ENCODE assay signal across 32 cellular contexts in the genomic region with DNA sequence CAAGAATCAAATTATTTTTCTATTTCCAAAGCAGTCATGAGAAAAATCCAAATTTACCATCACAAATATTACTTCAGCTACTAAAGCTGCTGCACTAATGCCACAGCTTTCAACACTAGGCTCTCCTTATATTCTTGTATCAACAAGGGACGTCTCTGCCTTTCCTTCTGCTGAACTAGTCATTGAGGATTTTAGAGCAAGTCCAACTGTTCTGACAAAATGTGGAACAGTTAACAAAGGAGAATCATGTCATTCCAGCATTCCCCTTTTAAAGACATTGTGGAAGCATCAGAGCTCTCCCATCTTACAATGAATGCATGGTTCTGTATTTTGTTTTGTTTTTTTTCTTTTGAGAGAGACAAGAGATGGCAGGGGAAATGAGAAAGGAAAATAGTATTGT. TPM values are rescaled to one million over a fixed set of nuclear protein-coding genes. Genes with fewer than 3 reads are reported as not detected.
DNase-seq lines count a peak whose midpoint lies in the region; ATAC-seq, FAIRE-seq and TF ChIP-seq lines count a peak whose summit lies in the region.
"Had no signal": no experiment of that assay in that cellular context is flagged by ENCODE, and none has a peak within 500 bp of the region (broad histone marks: within the 10 kb centered on the region; RNA-seq: fewer than 3 reads in every experiment).

No MANE protein-coding gene starts in this region.

- no peak for FAIRE-seq in GM12891 (lab: Jason Lieb, UNC)

- no peaks in the 10 kb centered on the region for H3F3A ChIP-seq in MM.1S (ENCODE audit: insufficient read depth, low read length)

- H2AK9ac ChIP-seq in IMR-90 (replicated peaks; ENCODE audit: low read depth, low read length, poor library complexity), result no peak overlapping the region

- H3K4ac ChIP-seq in IMR-90 (ENCODE audit: low read depth, low read length), result no peak overlapping the region

- H3K4me3 ChIP-seq in IMR-90 (ENCODE audit: insufficient read depth, low read depth, low read length) (no peak overlapping the region), esophagus muscularis mucosa (no peak overlapping the region), gastrocnemius medialis (no peak overlapping the region), MM.1S (ENCODE audit: low read length) (no peak overlapping the region)
- H3K4me3 ChIP-seq: body of pancreas, SK-N-MC, upper lobe of left lung had no signal

- in situ Hi-C loops in IMR-90 (cut with MboI; ENCODE audit: low sequenced_read_pairs) (no loop called here), gastrocnemius medialis (cut with MboI; ENCODE audit: low sequenced_read_pairs in 4 of 4) (no loop called here)

- H3K9me1 ChIP-seq in IMR-90 (ENCODE audit: insufficient read depth, low read length), result peaks cover 14% of the 10 kb centered on the region; the same call in 1 of the 2 replicates

- DNase-seq in IMR-90 (peak; percentile 16), esophagus muscularis mucosa (ENCODE audit: extremely low spot score) (no peak), midbrain (lab: John Stamatoyannopoulos, UW) (peak; percentile 81), gastrocnemius medialis (no peak), GM12891 (ENCODE audit: insufficient read length, low spot score) (no peak), MM.1S (no peak), HPDE6-E6E7 (ENCODE audit: extremely low spot score) (no peak)
- DNase-seq: activated CD4-positive, alpha-beta T cell treated with anti-CD3 and anti-CD28 coated beads, Interleukin-2, amount 50 U/mL, for 4 hours; activated CD4-positive, CD25-positive, alpha-beta regulatory T cell; activated naive CD8-positive, alpha-beta T cell treated with anti-CD3 and anti-CD28 coated beads, Interleukin-2, amount 50 U/mL, for 24 hours; activated T-cell treated with anti-CD3 and anti-CD28 coated beads, Interleukin-2, amount 50 U/mL, for 72 hours; body of pancreas; cerebellar nuclear complex; DND-41; GF-D8; Karpas-422; mammary epithelial cell; MV-4-11; NCI-H1436; NCI-H2081; NCI-H526 treated with DMSO at 0.1 percent for 48 hours; NK-92 treated with Interleukin-12 subunit alpha and Interleukin-12 subunit beta, amount 100 ng/mL, for 24 hours; stimulated activated CD4-positive, alpha-beta T cell treated with anti-CD3 and anti-CD28 coated beads, Interleukin-15, amount 100 ng/mL, for 24 hours; stimulated activated CD4-positive, alpha-beta T cell treated with anti-CD3 and anti-CD28 coated beads, Interleukin-4, amount 100 ng/mL, for 4 hours; upper lobe of left lung had no signal

- H3K36me3 ChIP-seq in IMR-90 (ENCODE audit: control insufficient read depth, insufficient read depth, low read length) (no peaks in the 10 kb centered on the region), esophagus muscularis mucosa (no peaks in the 10 kb centered on the region), gastrocnemius medialis (no peaks in the 10 kb centered on the region), MM.1S (replicated peaks; ENCODE audit: insufficient read depth, low read length) (no peaks in the 10 kb centered on the region)
- H3K36me3 ChIP-seq: upper lobe of left lung had no signal

- TF ChIP-seq EP300 in esophagus muscularis mucosa (IDR thresholded peaks at IDR 0.05), result no peak

- H3K27me3 ChIP-seq in IMR-90 (ENCODE audit: control insufficient read depth, insufficient read depth, low read length) (no peaks in the 10 kb centered on the region), esophagus muscularis mucosa (no peaks in the 10 kb centered on the region), gastrocnemius medialis (no peaks in the 10 kb centered on the region), MM.1S (replicated peaks; ENCODE audit: insufficient read depth, low read length) (no peaks in the 10 kb centered on the region)
- H3K27me3 ChIP-seq: body of pancreas, upper lobe of left lung had no signal

- 0 out of 2 replicates have a peak overlapping the region, but pooled peaks have one; percentile 1 for H2BK20ac ChIP-seq in IMR-90 (ENCODE audit: low read depth, low read length)

- TF ChIP-seq CTCF in IMR-90 (conservative IDR thresholded peaks at IDR 0.05; ENCODE audit: low read depth, low read length) (no peak), esophagus muscularis mucosa (IDR thresholded peaks at IDR 0.05) (no peak), gastrocnemius medialis (IDR thresholded peaks at IDR 0.05 in 4 of 5, conservative IDR thresholded peaks at IDR 0.05 in 1 of 5) (no peak), MM.1S (IDR thresholded peaks at IDR 0.05; ENCODE audit: low read length) (no peak)

- H3K14ac ChIP-seq in IMR-90 (replicated peaks; ENCODE audit: low read depth, low read length), result 0 out of 2 replicates have a peak overlapping the region, but pooled peaks have one; percentile 1

- TF ChIP-seq POLR2A in IMR-90 (IDR thresholded peaks at IDR 0.05; ENCODE audit: low read depth, low read length) (no peak), esophagus muscularis mucosa (IDR thresholded peaks at IDR 0.05; ENCODE audit: low read depth) (no peak), gastrocnemius medialis (IDR thresholded peaks at IDR 0.05) (no peak), GM12891 (IDR thresholded peaks at IDR 0.05; ENCODE audit: low read depth, low read length) (no peak)

- H4K20me1 ChIP-seq in IMR-90 (ENCODE audit: insufficient read depth, low read length), result no peaks in the 10 kb centered on the region
- no peaks in the 10 kb centered on the region for H4K20me1 ChIP-seq in MM.1S (ENCODE audit: insufficient read depth, low read length)

- H4K5ac ChIP-seq in IMR-90 (ENCODE audit: low read depth, low read length), result no peak overlapping the region

- no peak for TF ChIP-seq RAD21 in IMR-90 (IDR thresholded peaks at IDR 0.05; ENCODE audit: low read length)

- H3K18ac ChIP-seq in IMR-90 (ENCODE audit: low read depth, low read length), result peak overlapping the region; percentile 42; the same call in 1 of the 2 replicates

- H3K4me1 ChIP-seq in IMR-90 (ENCODE audit: control insufficient read depth, insufficient read depth, low read length) (peaks cover 19% of the 10 kb centered on the region), esophagus muscularis mucosa (peaks cover 21 to 94% (median 92%) of the 10 kb centered on the region in 4 donors), gastrocnemius medialis (peaks cover 52 to 85% of the 10 kb centered on the region in 2 donors), MM.1S (ENCODE audit: low read length) (no peaks in the 10 kb centered on the region)

- H2BK15ac ChIP-seq in IMR-90 (ENCODE audit: low read depth, low read length), result no peak overlapping the region

- H3K4me2 ChIP-seq in IMR-90 (ENCODE audit: low read depth, low read length) (no peak overlapping the region), MM.1S (ENCODE audit: low read depth, low read length) (no peak overlapping the region)

- no peaks in the 10 kb centered on the region; a peak in 1 of 4 replicates for H3K79me1 ChIP-seq in IMR-90 (ENCODE audit: low read depth in 1 of 2, low read length in 2 of 2)

- no peak overlapping the region for H3K56ac ChIP-seq in IMR-90 (ENCODE audit: extremely low read depth, insufficient read depth, low read length)

- H3K9ac ChIP-seq in IMR-90 (ENCODE audit: low read depth, low read length) (no peak overlapping the region), MM.1S (ENCODE audit: low read length) (no peak overlapping the region)
- H3K9ac ChIP-seq: parathyroid adenoma had no signal

- H3K27ac ChIP-seq in IMR-90 (ENCODE audit: insufficient read depth, low read length), result peak overlapping the region; percentile 35; the same call in 1 of the 2 replicates
- peak overlapping the region; percentile 62 to 79 (median 68) for H3K27ac ChIP-seq in esophagus muscularis mucosa (replicated peaks in 1 of 4)
- peak overlapping the region in 3 of 4 donors; percentile 29 to 95 (median 88) for H3K27ac ChIP-seq in gastrocnemius medialis
- H3K27ac ChIP-seq in MM.1S (ENCODE audit: low read length), result no peak overlapping the region
- H3K27ac ChIP-seq: body of pancreas, parathyroid adenoma, SK-N-MC, upper lobe of left lung had no signal

- no peaks in the 10 kb centered on the region for H3K79me2 ChIP-seq in MM.1S (ENCODE audit: low read length)

- WGBS in IMR-90 (ENCODE audit: extremely low coverage in 2 of 2, insufficient read length in 1 of 2), 2 experiments, result no CpG with 5 or more reads among the region's 1 CpG
- WGBS in esophagus muscularis mucosa, result 33% methylated on average over 1 of the region's 1 CpG

- intact Hi-C loops in IMR-90 (cut with micrococcal nuclease) (no loop called here), esophagus muscularis mucosa (cut with DNase I) (no loop called here), gastrocnemius medialis (cut with DNase I; ENCODE audit: low total_unique reads) (no loop called here)

- no peak overlapping the region for H3K23ac ChIP-seq in IMR-90 (ENCODE audit: low read depth, low read length)

- H2AFZ ChIP-seq in IMR-90 (replicated peaks; ENCODE audit: low read length, poor library complexity), result no peak overlapping the region
- no peak overlapping the region for H2AFZ ChIP-seq in MM.1S (ENCODE audit: low read length)
- H2AFZ ChIP-seq: parathyroid adenoma had no signal

- H2AK5ac ChIP-seq in IMR-90 (ENCODE audit: low read depth, low read length), result no peak overlapping the region

- 0 out of 4 replicates have a peak overlapping the region, but pooled peaks of 1 of the 2 experiments have one; percentile 2 for H4K8ac ChIP-seq in IMR-90 (ENCODE audit: low read depth in 2 of 2, low read length in 2 of 2)

- ATAC-seq in IMR-90 (ENCODE audit: low read depth) (no peak), gastrocnemius medialis (no peak), GM21723 (IDR thresholded peaks at IDR 0.05; ENCODE audit: unreplicated experiment) (no peak)
- ATAC-seq: activated naive CD8-positive, alpha-beta T cell treated with anti-CD3 and anti-CD28 coated beads, Interleukin-2, amount 50 U/mL, for 24 hours; activated T-cell treated with anti-CD3 and anti-CD28 coated beads, Interleukin-2, amount 50 U/mL, for 72 hours; body of pancreas; HCT116 had no signal

- BruUV-seq in IMR-90 (replicated peaks; lab: Mats Ljungman, UMichigan), result no TSS peak

- dilution Hi-C loops in IMR-90 (cut with HindIII; ENCODE audit: low sequenced_read_pairs, unreplicated experiment), result no loop called here

- no peaks in the 10 kb centered on the region for H3K9me2 ChIP-seq in MM.1S (replicated peaks; ENCODE audit: insufficient read depth, low read length)

- CTCF ChIA-PET in IMR-90 (lab: Yijun Ruan, JAX), result no interaction called here

- H4K91ac ChIP-seq in IMR-90 (ENCODE audit: insufficient read depth, low read depth, low read length), result no peak overlapping the region

- peak overlapping the region; percentile 17; the same call in 1 of the 2 replicates for H2BK120ac ChIP-seq in IMR-90 (ENCODE audit: low read depth, low read length)

- POLR2A ChIA-PET in IMR-90 (lab: Charles Lee; ENCODE audit: unreplicated experiment), result no interaction called here

- H3K9me3 ChIP-seq in IMR-90 (ENCODE audit: control insufficient read depth, insufficient read depth, low read length), result no peaks in the 10 kb centered on the region
- no peaks in the 10 kb centered on the region for H3K9me3 ChIP-seq in esophagus muscularis mucosa
- no peaks in the 10 kb centered on the region for H3K9me3 ChIP-seq in gastrocnemius medialis
- H3K9me3 ChIP-seq in MM.1S (replicated peaks; ENCODE audit: insufficient read depth, low read length), result no peaks in the 10 kb centered on the region
- H3K9me3 ChIP-seq: body of pancreas, upper lobe of left lung had no signal

- peak overlapping the region; percentile 61 for H2BK5ac ChIP-seq in IMR-90 (ENCODE audit: low read depth, low read length, poor library complexity, severe bottlenecking)

RNA-seq across cellular contexts. Expression of a gene that starts 28.6 kb away (rescaled TPM):
- 2.9 and 3.3 TPM in 2 replicates for total RNA-seq in IMR-90 (2012; rRNA removed)
- polyA plus RNA-seq in IMR-90 (2012; rRNA removed), result 1.1 and 1.6 TPM in 2 replicates
- 1.1 and 1.4 TPM in 2 replicates for polyA plus RNA-seq in IMR-90 (2012; cell fraction: cytosol; rRNA removed)
- 1.0 and 4.2 TPM in 2 replicates for polyA plus RNA-seq in IMR-90 (2012; cell fraction: nucleus; rRNA removed; ENCODE audit: low replicate concordance)
- total RNA-seq in esophagus muscularis mucosa, result 10 to 100 TPM; 45.1 to 62.9 (median 53.1) TPM
- total RNA-seq in gastrocnemius medialis, result 100 to 1,000 TPM in 1 of 4 donors, 10 to 100 TPM in 2, 1 to 10 TPM in 1; 6.0 to 125 (median 17.6) TPM
- polyA plus RNA-seq in GM12891 (2012; ENCODE audit: low read depth, missing spikeins), result not detected
- total RNA-seq: A172; activated T-cell treated with anti-CD3 and anti-CD28 coated beads, Interleukin-2, amount 50 U/mL, for 72 hours; T-helper 1 cell treated with Interleukin-12 subunit alpha and Interleukin-12 subunit beta and Interleukin-4 antibody, amounts not matched to agents 30 ng/mL and 1 ng/mL, for 36 hours had no signal
- polyA plus RNA-seq: CD14-positive monocyte had no signal

Comparison
In these comparisons a context has a peak if more than half of its experiments do, and no peak if none do; other contexts are left out.
1. DNase-seq: peak in IMR-90 (single experiment) and midbrain (single experiment); none in esophagus muscularis mucosa (single experiment), gastrocnemius medialis (0 of 2), GM12891 (single experiment), MM.1S (single experiment) and HPDE6-E6E7 (single experiment).